Comparison of ENCODE assay signal across 8 cellular contexts in the genomic region with DNA sequence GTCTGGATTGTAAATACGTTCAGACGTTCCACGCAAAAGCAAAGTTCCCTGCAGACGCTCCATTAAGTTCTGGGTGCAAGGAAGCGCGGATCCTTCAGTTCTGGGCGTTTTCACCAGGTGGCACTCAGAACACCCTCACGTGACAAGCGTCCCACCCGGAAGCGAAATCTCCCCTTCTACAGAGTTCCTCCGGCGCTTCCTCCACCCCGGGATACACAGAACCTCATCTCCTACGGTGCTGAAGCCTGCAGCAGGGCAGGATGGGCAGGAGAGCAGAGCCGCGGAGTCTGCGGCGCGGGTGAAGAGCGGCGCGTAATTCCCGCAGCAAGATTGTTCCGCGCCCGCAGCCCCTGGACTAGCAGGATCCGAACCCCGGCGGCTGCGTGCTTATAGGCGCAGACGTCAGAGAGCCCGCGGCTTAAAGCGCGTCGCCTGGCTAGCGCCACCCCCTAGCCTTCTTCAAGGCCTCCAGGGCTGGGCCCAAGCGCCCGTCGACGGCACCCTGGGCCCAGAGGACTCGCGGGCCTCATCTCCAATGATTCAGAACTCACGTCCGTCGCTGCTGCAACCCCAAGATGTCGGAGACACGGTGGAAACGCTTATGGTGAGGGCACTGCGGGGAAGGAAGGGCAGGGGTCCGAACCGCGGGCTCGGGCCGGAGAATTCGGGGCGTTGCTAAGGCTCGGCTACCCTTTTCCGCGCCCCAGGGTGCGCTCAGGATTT. TPM values are rescaled to one million over a fixed set of nuclear protein-coding genes. Genes with fewer than 3 reads are reported as not detected.
A peak's percentile ranks its signal among the peaks of the same experiment; 100 is the strongest.
DNase-seq lines count a peak whose midpoint lies in the region; ATAC-seq and TF ChIP-seq lines count a peak whose summit lies in the region.

Gene SLC25A38, plus strand, starts transcription at position 181 of the 723 bp plus-strand sequence. Its CDS starts 355 bp downstream, at position 536.

- H3K4me3 ChIP-seq in gastroesophageal sphincter (peak within 1 kb of the TSS; percentile 63 to 81), tibial nerve (peak within 1 kb of the TSS; percentile 76 to 98 (median 85))

- DNase-seq in ELR (ENCODE audit: low read depth) (peak; percentile 89), H4 (ENCODE audit: low spot score) (peak; percentile 78), M059J (ENCODE audit: low read depth) (peak; percentile 81), osteocyte (ENCODE audit: extremely low spot score, unreplicated experiment) (peak; percentile 87), tibial nerve (ENCODE audit: low spot score in 2 of 2) (peak; percentile 65 to 70), NCI-H526 treated with DMSO at 0.1 percent for 48 hours (lab: John Stamatoyannopoulos, UW) (no peak)
- DNase-seq in activated T-helper 1 cell treated with anti-CD3 and anti-CD28 coated beads, Interleukin-2, amount 50 U/mL, for 16 hours (ENCODE audit: low read depth in 1 of 2, low spot score in 1 of 2), result peak; percentile 51 to 67

- peak within 1 kb of the TSS; percentile 99 for H3K27ac Mint-ChIP-seq in osteocyte (ENCODE audit: unreplicated experiment)

- TF ChIP-seq POLR2A in gastroesophageal sphincter (IDR thresholded peaks at IDR 0.05) (peak; percentile 43 to 49), tibial nerve (IDR thresholded peaks at IDR 0.05) (peak; percentile 32 to 37)

- WGBS in gastroesophageal sphincter (ENCODE audit: low coverage in 1 of 2), 2 donors, result 0 to 5% methylated on average over 4 to 18 of the region's 63 CpGs
- 1% methylated on average over 51 to 63 of the region's 63 CpGs for WGBS in tibial nerve, 2 donors

- H3K4me1 Mint-ChIP-seq in osteocyte (ENCODE audit: unreplicated experiment), result peaks cover 23% of the 10 kb centered on the region

- H3K9me3 Mint-ChIP-seq in osteocyte (ENCODE audit: unreplicated experiment), result no peaks in the 10 kb centered on the region

- H3K9me3 ChIP-seq in gastroesophageal sphincter (no peaks in the 10 kb centered on the region), tibial nerve (no peaks in the 10 kb centered on the region)

- peak within 1 kb of the TSS; percentile 97 for H3K4me3 Mint-ChIP-seq in osteocyte (ENCODE audit: unreplicated experiment)

- peak in 3 of 4 experiments; percentile 37 to 55 (median 42) for TF ChIP-seq CTCF in gastroesophageal sphincter (IDR thresholded peaks at IDR 0.05)
- peak; percentile 43 for TF ChIP-seq CTCF in osteocyte (IDR thresholded peaks at IDR 0.05)
- peak; percentile 25 to 39 (median 30) for TF ChIP-seq CTCF in tibial nerve (IDR thresholded peaks at IDR 0.05)

- no peak for TF ChIP-seq EP300 in gastroesophageal sphincter (IDR thresholded peaks at IDR 0.05)
- TF ChIP-seq EP300 in tibial nerve (IDR thresholded peaks at IDR 0.05), result peak; percentile 22 to 78

- H3K36me3 ChIP-seq in gastroesophageal sphincter (no peaks in the 10 kb centered on the region), tibial nerve (no peaks in the 10 kb centered on the region)

- H3K36me3 Mint-ChIP-seq in osteocyte (ENCODE audit: unreplicated experiment), result no peaks in the 10 kb centered on the region

- H3K27ac ChIP-seq in gastroesophageal sphincter (peak within 1 kb of the TSS; percentile 88 to 98 (median 92)), tibial nerve (peak within 1 kb of the TSS; percentile 71 to 98 (median 91))

- no peaks in the 10 kb centered on the region for H3K27me3 Mint-ChIP-seq in osteocyte (ENCODE audit: unreplicated experiment)

- H3K4me1 ChIP-seq in gastroesophageal sphincter (peaks cover 0 to 41% (median 10%) of the 10 kb centered on the region in 3 donors), tibial nerve (peaks cover 0 to 23% (median 12%) of the 10 kb centered on the region in 4 donors)

- ATAC-seq in gastroesophageal sphincter, result peak; percentile 83

- H3K27me3 ChIP-seq in gastroesophageal sphincter (no peaks in the 10 kb centered on the region), tibial nerve (no peaks in the 10 kb centered on the region)

RNA-seq across cellular contexts. Expression of gene SLC25A38, which starts in this region (rescaled TPM):
- 21.2 and 24.2 TPM in 2 replicates for total RNA-seq in H4 (2014; rRNA removed; shearing (Covaris generic))
- total RNA-seq in M059J (2014; rRNA removed; shearing (Covaris generic)), result 20.6 and 26.4 TPM in 2 replicates
- total RNA-seq in gastroesophageal sphincter, result 10 to 100 TPM; 24.9 to 44.8 (median 28.5) TPM
- total RNA-seq in osteocyte, result 27.9 and 30.4 TPM in 2 replicates
- 10 to 100 TPM; 21.9 to 35.0 (median 29.6) TPM for total RNA-seq in tibial nerve
